Comparison of ENCODE assay signal across 17 cellular contexts in the genomic region with DNA sequence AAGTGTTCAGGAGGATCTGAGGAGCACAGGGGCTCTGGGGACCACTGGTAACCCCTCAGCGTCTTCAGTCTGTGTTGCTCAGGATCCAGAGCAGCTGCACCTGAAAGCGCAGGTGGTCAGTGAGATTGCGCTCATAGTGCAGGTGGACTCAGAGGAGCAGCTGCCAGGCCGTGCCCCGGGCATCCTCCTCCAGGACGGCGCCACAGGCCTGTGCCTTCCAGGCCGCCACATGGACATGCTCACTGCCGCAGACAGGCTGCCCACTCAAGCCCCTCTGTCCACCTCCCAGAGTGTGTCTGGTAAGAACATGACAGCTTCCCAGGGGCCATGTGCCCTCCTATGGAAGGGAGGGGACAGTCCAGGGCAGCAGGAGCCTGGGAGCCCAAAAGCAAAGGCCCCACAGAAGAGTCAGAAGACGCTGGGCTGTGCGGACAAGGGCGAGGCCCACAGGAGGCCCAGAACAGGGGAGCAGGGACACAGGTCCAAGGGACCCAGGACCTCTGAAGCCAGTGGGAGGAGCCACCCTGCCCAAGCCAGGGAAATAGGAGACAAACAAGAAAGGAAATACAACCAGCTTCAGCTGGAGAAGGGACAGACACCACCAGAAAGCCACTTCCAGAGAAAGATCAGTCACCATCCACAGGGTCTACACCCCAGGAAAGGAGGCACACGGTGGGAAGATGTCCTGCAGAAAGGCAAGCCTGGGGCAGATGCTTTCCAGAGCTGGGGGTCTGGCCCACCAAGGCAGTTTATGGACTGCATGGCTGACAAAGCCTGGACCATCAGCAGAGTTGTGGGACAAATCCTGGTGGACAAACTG. TPM values are rescaled to one million over a fixed set of nuclear protein-coding genes. Genes with fewer than 3 reads are reported as not detected.
DNase-seq lines count a peak whose midpoint lies in the region; ATAC-seq and TF ChIP-seq lines count a peak whose summit lies in the region.
"Had no signal": no experiment of that assay in that cellular context is flagged by ENCODE, and none has a peak within 500 bp of the region (broad histone marks: within the 10 kb centered on the region; RNA-seq: fewer than 3 reads in every experiment).

No MANE protein-coding gene starts in this region.

- peaks cover 0 to 3% of the 10 kb centered on the region in 2 donors for H3K4me1 ChIP-seq in neuronal stem cell (ENCODE audit: control insufficient read depth in 2 of 2, insufficient read depth in 1 of 2, low read depth in 1 of 2, low read length in 2 of 2)

- no peak overlapping the region for H4K8ac ChIP-seq in neuronal stem cell (ENCODE audit: low read depth, low read length)

- no peaks in the 10 kb centered on the region for H3K36me3 Mint-ChIP-seq in activated CD4-positive, alpha-beta T cell treated with anti-CD3 and anti-CD28 coated beads, Interleukin-2, amount 10 ng/mL, durations not matched to agents 24 days and 14 days (ENCODE audit: low read depth)
- H3K36me3 Mint-ChIP-seq in activated T-helper 1 cell treated with anti-CD3 and anti-CD28 coated beads, Interleukin-12 subunit alpha, Interleukin-12 subunit beta, Interleukin-2, Interleukin-4 antibody, amounts not matched to agents 30 ng/mL and 10 ng/mL and 1 ng/mL, durations not matched to agents 14 hours and 24 hours and 36 hours (ENCODE audit: low read depth): no peaks in the 10 kb centered on the region
- H3K36me3 Mint-ChIP-seq in WTC11: no peaks in the 10 kb centered on the region
- H3K36me3 Mint-ChIP-seq: CD4-positive, CD25-positive, alpha-beta regulatory T cell had no signal

- no peak overlapping the region for H2BK12ac ChIP-seq in neuronal stem cell (ENCODE audit: low read length)

- no peak for ATAC-seq in HG03354 (IDR thresholded peaks at IDR 0.05; ENCODE audit: poor library complexity, severe bottlenecking, unreplicated experiment)
- ATAC-seq in WTC11: no peak

- TF ChIP-seq CTCF in GM13976 (IDR thresholded peaks at IDR 0.05; ENCODE audit: borderline replicate concordance, control extremely low read depth, extremely low read depth, insufficient read depth, missing control alignments) (no peak), WTC11 (IDR thresholded peaks at IDR 0.05) (no peak)

- H3K9ac ChIP-seq in neuronal stem cell (ENCODE audit: low read depth, low read length, poor library complexity): no peak overlapping the region
- H3K9ac ChIP-seq: BLaER1 treated with 17β-estradiol and CSF1 and Interleukin-3, amounts not matched to agents 10 nM and 100 nM had no signal

- no peak overlapping the region for H2AFZ ChIP-seq in neuronal stem cell (ENCODE audit: low read length)

- H2BK120ac ChIP-seq in neuronal stem cell (ENCODE audit: low read depth, low read length): no peak overlapping the region

- peaks cover 2% of the 10 kb centered on the region for H3K27me3 Mint-ChIP-seq in activated CD4-positive, alpha-beta T cell treated with anti-CD3 and anti-CD28 coated beads, Interleukin-2, amount 10 ng/mL, durations not matched to agents 24 days and 14 days
- no peaks in the 10 kb centered on the region for H3K27me3 Mint-ChIP-seq in activated T-helper 1 cell treated with anti-CD3 and anti-CD28 coated beads, Interleukin-12 subunit alpha, Interleukin-12 subunit beta, Interleukin-2, Interleukin-4 antibody, amounts not matched to agents 30 ng/mL and 10 ng/mL and 1 ng/mL, durations not matched to agents 14 hours and 24 hours and 36 hours (ENCODE audit: insufficient read depth)
- no peaks in the 10 kb centered on the region; the same call in 1 of the 2 replicates for H3K27me3 Mint-ChIP-seq in WTC11 (ENCODE audit: low read depth)

- H3K23ac ChIP-seq in neuronal stem cell (ENCODE audit: low read depth, low read length, poor library complexity): peak overlapping the region; percentile 10

- H3K4me2 ChIP-seq in neuronal stem cell (ENCODE audit: insufficient read depth, low read length, poor library complexity, severe bottlenecking): no peak overlapping the region
- H3K4me2 ChIP-seq: BLaER1 treated with 17β-estradiol and CSF1 and Interleukin-3, amounts not matched to agents 10 nM and 100 nM had no signal

- H3K14ac ChIP-seq in neuronal stem cell (ENCODE audit: low read length): no peak overlapping the region

- CTCF ChIA-PET in WTC11 (lab: Charles Lee): no interaction called here

- no peak overlapping the region for H2BK15ac ChIP-seq in neuronal stem cell (ENCODE audit: low read length)

- no peak overlapping the region for H3K27ac Mint-ChIP-seq in activated CD4-positive, alpha-beta T cell treated with anti-CD3 and anti-CD28 coated beads, Interleukin-2, amount 10 ng/mL, durations not matched to agents 24 days and 14 days
- H3K27ac Mint-ChIP-seq in activated T-helper 1 cell treated with anti-CD3 and anti-CD28 coated beads, Interleukin-12 subunit alpha, Interleukin-12 subunit beta, Interleukin-2, Interleukin-4 antibody, amounts not matched to agents 30 ng/mL and 10 ng/mL and 1 ng/mL, durations not matched to agents 14 hours and 24 hours and 36 hours: no peak overlapping the region
- no peak overlapping the region for H3K27ac Mint-ChIP-seq in WTC11
- H3K27ac Mint-ChIP-seq: CD4-positive, CD25-positive, alpha-beta regulatory T cell had no signal

- H3K27ac ChIP-seq in neuronal stem cell (replicated peaks; ENCODE audit: low read length): no peak overlapping the region
- H3K27ac ChIP-seq: BLaER1 treated with 17β-estradiol and CSF1 and Interleukin-3, amounts not matched to agents 10 nM and 100 nM had no signal

- no peaks in the 10 kb centered on the region for H3K9me3 ChIP-seq in neuronal stem cell (replicated peaks in 1 of 2; ENCODE audit: control insufficient read depth in 2 of 2, insufficient read depth in 1 of 2, low read depth in 1 of 2, low read length in 2 of 2)
- H3K9me3 ChIP-seq: BLaER1 treated with 17β-estradiol and CSF1 and Interleukin-3, amounts not matched to agents 10 nM and 100 nM had no signal

- no peak overlapping the region for H3K4me3 ChIP-seq in neuronal stem cell (ENCODE audit: low read length in 2 of 2)
- H3K4me3 ChIP-seq: BLaER1 treated with 17β-estradiol and CSF1 and Interleukin-3, amounts not matched to agents 10 nM and 100 nM had no signal

- no peaks in the 10 kb centered on the region for H3K4me1 Mint-ChIP-seq in activated CD4-positive, alpha-beta T cell treated with anti-CD3 and anti-CD28 coated beads, Interleukin-2, amount 10 ng/mL, durations not matched to agents 24 days and 14 days
- H3K4me1 Mint-ChIP-seq in activated T-helper 1 cell treated with anti-CD3 and anti-CD28 coated beads, Interleukin-12 subunit alpha, Interleukin-12 subunit beta, Interleukin-2, Interleukin-4 antibody, amounts not matched to agents 30 ng/mL and 10 ng/mL and 1 ng/mL, durations not matched to agents 14 hours and 24 hours and 36 hours (ENCODE audit: low read depth): no peaks in the 10 kb centered on the region
- H3K4me1 Mint-ChIP-seq in WTC11: peaks cover 8% of the 10 kb centered on the region

- H3K36me3 ChIP-seq in neuronal stem cell (replicated peaks in 1 of 2; ENCODE audit: control insufficient read depth in 2 of 2, insufficient read depth in 2 of 2, low read length in 2 of 2): no peaks in the 10 kb centered on the region
- H3K36me3 ChIP-seq: BLaER1 treated with 17β-estradiol and CSF1 and Interleukin-3, amounts not matched to agents 10 nM and 100 nM had no signal

- no peak overlapping the region for H3K4ac ChIP-seq in neuronal stem cell (ENCODE audit: low read length)

- H3K79me1 ChIP-seq in neuronal stem cell (ENCODE audit: low read depth, low read length): no peaks in the 10 kb centered on the region

- no CpG with 5 or more reads among the region's 13 CpGs for WGBS in neuronal stem cell (ENCODE audit: extremely low coverage in 2 of 2, insufficient read length in 2 of 2, insufficient replicate concordance in 1 of 2), 2 donors

- H3K27me3 ChIP-seq in neuronal stem cell (ENCODE audit: control insufficient read depth in 3 of 3, insufficient read depth in 3 of 3, low read depth in 1 of 3, low read length in 3 of 3): no peaks in the 10 kb centered on the region
- H3K27me3 ChIP-seq: BLaER1 treated with 17β-estradiol and CSF1 and Interleukin-3, amounts not matched to agents 10 nM and 100 nM had no signal

- peak overlapping the region; percentile 35 for H2AK5ac ChIP-seq in neuronal stem cell (ENCODE audit: low read depth, low read length)

- POLR2A ChIA-PET in WTC11 (lab: Charles Lee): no interaction called here

- H3K18ac ChIP-seq in neuronal stem cell (ENCODE audit: low read length): no peak overlapping the region

- H3K9me3 Mint-ChIP-seq in activated CD4-positive, alpha-beta T cell treated with anti-CD3 and anti-CD28 coated beads, Interleukin-2, amount 10 ng/mL, durations not matched to agents 24 days and 14 days: no peaks in the 10 kb centered on the region
- no peaks in the 10 kb centered on the region for H3K9me3 Mint-ChIP-seq in activated T-helper 1 cell treated with anti-CD3 and anti-CD28 coated beads, Interleukin-12 subunit alpha, Interleukin-12 subunit beta, Interleukin-2, Interleukin-4 antibody, amounts not matched to agents 30 ng/mL and 10 ng/mL and 1 ng/mL, durations not matched to agents 14 hours and 24 hours and 36 hours
- no peaks in the 10 kb centered on the region for H3K9me3 Mint-ChIP-seq in WTC11

- peak; percentile 52 for DNase-seq in activated CD4-positive, alpha-beta T cell treated with anti-CD3 and anti-CD28 coated beads, Interleukin-2, amount 10 ng/mL, durations not matched to agents 24 days and 14 days
- DNase-seq in activated CD4-positive, alpha-beta T cell treated with anti-CD3 and anti-CD28 coated beads for 48 hours: no peak
- DNase-seq in GM13976 (ENCODE audit: low spot score): peak; percentile 11
- DNase-seq in islet precursor cell: peak; percentile 46
- no peak for DNase-seq in neuronal stem cell (ENCODE audit: low spot score)
- no peak for DNase-seq in activated T-helper 1 cell treated with anti-CD3 and anti-CD28 coated beads, Interleukin-12 subunit alpha, Interleukin-12 subunit beta, Interleukin-2, Interleukin-4 antibody, amounts not matched to agents 30 ng/mL and 10 ng/mL and 1 ng/mL, durations not matched to agents 14 hours and 24 hours and 36 hours (ENCODE audit: low spot score)
- DNase-seq in WTC11 (ENCODE audit: low spot score): no peak
- DNase-seq: 8988T; ACHN; CD4-positive, CD25-positive, alpha-beta regulatory T cell; DMS 273 treated with DMSO at 0.1 percent for 48 hours; DMS79; EL; HCEC 1CT had no signal

- in situ Hi-C loops in GM13976 (cut with MboI; ENCODE audit: low sequenced_read_pairs, unreplicated experiment): no loop called here

- H4K91ac ChIP-seq in neuronal stem cell (ENCODE audit: low read depth, low read length, poor library complexity): no peak overlapping the region

- intact Hi-C loops in activated CD4-positive, alpha-beta T cell treated with anti-CD3 and anti-CD28 coated beads, Interleukin-2, amount 10 ng/mL, durations not matched to agents 24 days and 14 days (cut with micrococcal nuclease): no loop called here
- intact Hi-C loops in activated T-helper 1 cell treated with anti-CD3 and anti-CD28 coated beads, Interleukin-12 subunit alpha, Interleukin-12 subunit beta, Interleukin-2, Interleukin-4 antibody, amounts not matched to agents 30 ng/mL and 10 ng/mL and 1 ng/mL, durations not matched to agents 14 hours and 24 hours and 36 hours (cut with micrococcal nuclease): no loop called here

- H3K4me3 Mint-ChIP-seq in activated CD4-positive, alpha-beta T cell treated with anti-CD3 and anti-CD28 coated beads, Interleukin-2, amount 10 ng/mL, durations not matched to agents 24 days and 14 days: no peak overlapping the region
- H3K4me3 Mint-ChIP-seq in activated T-helper 1 cell treated with anti-CD3 and anti-CD28 coated beads, Interleukin-12 subunit alpha, Interleukin-12 subunit beta, Interleukin-2, Interleukin-4 antibody, amounts not matched to agents 30 ng/mL and 10 ng/mL and 1 ng/mL, durations not matched to agents 14 hours and 24 hours and 36 hours: no peak overlapping the region
- H3K4me3 Mint-ChIP-seq in WTC11: no peak overlapping the region
- H3K4me3 Mint-ChIP-seq: CD4-positive, CD25-positive, alpha-beta regulatory T cell had no signal

- no peak overlapping the region for H2BK5ac ChIP-seq in neuronal stem cell (ENCODE audit: low read length)

RNA-seq across cellular contexts. Expression of a gene that starts 5.2 kb away (rescaled TPM):
- not detected in 2 replicates for total RNA-seq in activated CD4-positive, alpha-beta T cell treated with anti-CD3 and anti-CD28 coated beads, Interleukin-2, amount 10 ng/mL, durations not matched to agents 24 days and 14 days
- 0.01 TPM for polyA plus RNA-seq in neuronal stem cell (2013, experiment 1 of 2)
- polyA plus RNA-seq in neuronal stem cell (2013, experiment 2 of 2): 0.03 TPM
- not detected in 2 replicates for total RNA-seq in activated T-helper 1 cell treated with anti-CD3 and anti-CD28 coated beads, Interleukin-12 subunit alpha, Interleukin-12 subunit beta, Interleukin-2, Interleukin-4 antibody, amounts not matched to agents 30 ng/mL and 10 ng/mL and 1 ng/mL, durations not matched to agents 14 hours and 24 hours and 36 hours
- 0.04 to 0.07 TPM (median 0.05 TPM) in 3 replicates for total RNA-seq in WTC11 (2021)
- total RNA-seq: CD4-positive, CD25-positive, alpha-beta regulatory T cell had no signal
- polyA plus RNA-seq: CD4-positive, CD25-positive, alpha-beta regulatory T cell had no signal

RNA-seq across cellular contexts. Expression of a gene that starts 29.9 kb away (rescaled TPM):
- not detected in 2 replicates for total RNA-seq in activated CD4-positive, alpha-beta T cell treated with anti-CD3 and anti-CD28 coated beads, Interleukin-2, amount 10 ng/mL, durations not matched to agents 24 days and 14 days
- polyA plus RNA-seq in neuronal stem cell (2013, experiment 1 of 2): 0.04 TPM
- polyA plus RNA-seq in neuronal stem cell (2013, experiment 2 of 2): 0.03 TPM
- not detected in 2 replicates for total RNA-seq in activated T-helper 1 cell treated with anti-CD3 and anti-CD28 coated beads, Interleukin-12 subunit alpha, Interleukin-12 subunit beta, Interleukin-2, Interleukin-4 antibody, amounts not matched to agents 30 ng/mL and 10 ng/mL and 1 ng/mL, durations not matched to agents 14 hours and 24 hours and 36 hours
- total RNA-seq in WTC11 (2021): not detected in 3 replicates
- total RNA-seq: CD4-positive, CD25-positive, alpha-beta regulatory T cell; H1 had no signal

Comparison
In these comparisons a context has a peak if more than half of its experiments do, and no peak if none do; other contexts are left out.
1. DNase-seq: peak in activated CD4-positive, alpha-beta T cell treated with anti-CD3 and anti-CD28 coated beads, Interleukin-2, amount 10 ng/mL, durations not matched to agents 24 days and 14 days (single experiment), GM13976 (single experiment) and islet precursor cell (single experiment); none in activated CD4-positive, alpha-beta T cell treated with anti-CD3 and anti-CD28 coated beads for 48 hours (single experiment), neuronal stem cell (single experiment), activated T-helper 1 cell treated with anti-CD3 and anti-CD28 coated beads, Interleukin-12 subunit alpha, Interleukin-12 subunit beta, Interleukin-2, Interleukin-4 antibody, amounts not matched to agents 30 ng/mL and 10 ng/mL and 1 ng/mL, durations not matched to agents 14 hours and 24 hours and 36 hours (single experiment) and WTC11 (single experiment).